Comparison of ENCODE assay signal across 2 cellular contexts in the genomic region with DNA sequence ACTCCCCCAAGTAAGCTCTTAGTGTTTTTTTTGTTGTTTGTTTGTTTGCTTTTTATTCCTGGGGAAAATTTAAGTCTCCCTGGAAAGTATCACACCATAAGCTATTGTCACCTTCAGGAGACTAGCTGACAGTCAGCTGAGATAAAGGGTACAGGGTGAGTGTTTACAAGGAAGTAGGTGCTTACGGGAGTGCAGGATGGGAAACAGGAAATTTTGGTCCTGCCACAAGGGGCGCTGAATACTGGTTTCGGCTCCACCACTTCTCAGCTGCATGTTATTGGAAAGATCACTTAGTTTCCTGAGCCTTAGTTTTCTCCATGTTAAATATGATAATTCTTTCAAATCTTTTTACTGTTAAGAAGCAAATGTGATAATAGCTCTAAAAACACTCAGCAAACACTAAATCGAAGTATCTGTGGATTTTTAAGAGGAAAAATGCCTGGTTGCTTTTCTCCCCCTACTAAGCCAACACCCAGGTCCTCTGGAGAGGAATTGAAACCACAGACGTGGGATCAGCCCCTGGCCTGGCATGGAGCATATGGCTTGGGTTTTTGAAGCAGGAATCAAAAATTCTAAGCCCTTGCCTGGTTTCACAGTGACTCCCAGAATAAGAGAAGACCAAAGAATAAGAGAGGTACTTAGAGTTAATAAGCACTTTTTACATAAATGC.
TF ChIP-seq lines count a peak whose summit lies in the region.

No MANE protein-coding gene starts in this region.

TF ChIP-seq in SK-N-SH, 30 proteins besides CTCF, POLR2A, EP300 and RAD21:
- TF ChIP-seq, protein P1, sequence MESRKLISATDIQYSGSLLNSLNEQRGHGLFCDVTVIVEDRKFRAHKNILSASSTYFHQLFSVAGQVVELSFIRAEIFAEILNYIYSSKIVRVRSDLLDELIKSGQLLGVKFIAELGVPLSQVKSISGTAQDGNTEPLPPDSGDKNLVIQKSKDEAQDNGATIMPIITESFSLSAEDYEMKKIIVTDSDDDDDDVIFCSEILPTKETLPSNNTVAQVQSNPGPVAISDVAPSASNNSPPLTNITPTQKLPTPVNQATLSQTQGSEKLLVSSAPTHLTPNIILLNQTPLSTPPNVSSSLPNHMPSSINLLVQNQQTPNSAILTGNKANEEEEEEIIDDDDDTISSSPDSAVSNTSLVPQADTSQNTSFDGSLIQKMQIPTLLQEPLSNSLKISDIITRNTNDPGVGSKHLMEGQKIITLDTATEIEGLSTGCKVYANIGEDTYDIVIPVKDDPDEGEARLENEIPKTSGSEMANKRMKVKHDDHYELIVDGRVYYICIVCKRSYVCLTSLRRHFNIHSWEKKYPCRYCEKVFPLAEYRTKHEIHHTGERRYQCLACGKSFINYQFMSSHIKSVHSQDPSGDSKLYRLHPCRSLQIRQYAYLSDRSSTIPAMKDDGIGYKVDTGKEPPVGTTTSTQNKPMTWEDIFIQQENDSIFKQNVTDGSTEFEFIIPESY (IDR thresholded peaks at IDR 0.05; ENCODE audit: borderline replicate concordance, low read depth): no peak
- peak; percentile 13; the same call in 1 of the 2 replicates for TF ChIP-seq ELF1 (IDR thresholded peaks at IDR 0.05)

TF ChIP-seq in H1, 55 proteins besides CTCF, POLR2A, EP300 and RAD21:
- TF ChIP-seq PHF8 (conservative IDR thresholded peaks at IDR 0.05; ENCODE audit: low read depth, low read length) (no peak), CREB1 (IDR thresholded peaks at IDR 0.05) (no peak), ASH2L (IDR thresholded peaks at IDR 0.05; ENCODE audit: low read length) (peak; percentile 49), YY1 (IDR thresholded peaks at IDR 0.05; ENCODE audit: low read depth, low read length) (peak; percentile 32; the same call in 1 of the 2 replicates), EGR1 (IDR thresholded peaks at IDR 0.05; ENCODE audit: borderline replicate concordance, low read depth, low read length) (no peak), KDM4A (IDR thresholded peaks at IDR 0.05; ENCODE audit: low read depth, low read length, severe bottlenecking) (no peak), ZNF274 (IDR thresholded peaks at IDR 0.05; ENCODE audit: borderline replicate concordance, extremely low read depth, low read length) (no peak), SRF (IDR thresholded peaks at IDR 0.05; ENCODE audit: low read depth, low read length) (no peak), SIN3A (conservative IDR thresholded peaks at IDR 0.05 in 1 of 2, IDR thresholded peaks at IDR 0.05 in 1 of 2; ENCODE audit: low read depth in 1 of 2, low read length in 2 of 2) (0 out of 4 replicates have a peak, but pooled peaks have one; percentile 42 to 52), TEAD4 (IDR thresholded peaks at IDR 0.05; ENCODE audit: low read depth, low read length) (no peak), POLR2AphosphoS5 (IDR thresholded peaks at IDR 0.05; ENCODE audit: low read depth, low read length) (no peak)
- TF ChIP-seq, protein P2, sequence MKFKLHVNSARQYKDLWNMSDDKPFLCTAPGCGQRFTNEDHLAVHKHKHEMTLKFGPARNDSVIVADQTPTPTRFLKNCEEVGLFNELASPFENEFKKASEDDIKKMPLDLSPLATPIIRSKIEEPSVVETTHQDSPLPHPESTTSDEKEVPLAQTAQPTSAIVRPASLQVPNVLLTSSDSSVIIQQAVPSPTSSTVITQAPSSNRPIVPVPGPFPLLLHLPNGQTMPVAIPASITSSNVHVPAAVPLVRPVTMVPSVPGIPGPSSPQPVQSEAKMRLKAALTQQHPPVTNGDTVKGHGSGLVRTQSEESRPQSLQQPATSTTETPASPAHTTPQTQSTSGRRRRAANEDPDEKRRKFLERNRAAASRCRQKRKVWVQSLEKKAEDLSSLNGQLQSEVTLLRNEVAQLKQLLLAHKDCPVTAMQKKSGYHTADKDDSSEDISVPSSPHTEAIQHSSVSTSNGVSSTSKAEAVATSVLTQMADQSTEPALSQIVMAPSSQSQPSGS (IDR thresholded peaks at IDR 0.05; ENCODE audit: low read length): no peak
- TF ChIP-seq, protein P3, sequence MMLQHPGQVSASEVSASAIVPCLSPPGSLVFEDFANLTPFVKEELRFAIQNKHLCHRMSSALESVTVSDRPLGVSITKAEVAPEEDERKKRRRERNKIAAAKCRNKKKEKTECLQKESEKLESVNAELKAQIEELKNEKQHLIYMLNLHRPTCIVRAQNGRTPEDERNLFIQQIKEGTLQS (IDR thresholded peaks at IDR 0.05; ENCODE audit: insufficient read depth, low read depth, low read length): no peak
